8 cellular contexts compared by ENCODE assay signal in the genomic region with DNA sequence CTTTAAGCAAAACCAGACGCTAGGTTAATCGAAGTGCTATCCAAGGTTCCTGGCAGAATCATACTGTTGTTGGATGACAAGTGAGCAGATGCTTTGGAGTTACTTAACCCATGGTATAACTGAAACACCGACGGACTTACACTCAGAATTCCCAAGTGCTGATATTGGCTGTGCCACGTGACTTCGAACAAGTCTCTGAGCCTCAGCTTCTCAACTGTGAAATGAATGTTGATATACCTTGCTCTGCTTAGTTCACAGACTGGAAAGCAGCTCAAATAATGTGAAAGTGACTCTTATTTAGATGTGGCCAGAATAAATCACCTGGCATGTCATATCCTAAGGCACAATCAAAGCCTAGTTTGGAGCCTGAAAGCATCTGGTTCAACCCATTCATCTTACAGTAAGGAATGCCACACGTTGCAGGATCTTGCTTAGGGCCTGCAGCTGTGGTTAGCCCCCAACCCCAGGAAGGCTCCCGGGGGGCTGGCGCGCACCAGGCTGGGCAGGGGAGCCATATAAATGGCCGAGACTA. TPM values are rescaled to one million over a fixed set of nuclear protein-coding genes. Genes with fewer than 3 reads are reported as not detected.
DNase-seq lines count a peak whose midpoint lies in the region; ATAC-seq and TF ChIP-seq lines count a peak whose summit lies in the region.

No MANE protein-coding gene starts in this region.

- peak overlapping the region; percentile 31; the same call in 1 of the 2 replicates for H3K27ac ChIP-seq in GM23248
- H3K27ac ChIP-seq in SJSA1 = no peak overlapping the region
- peak overlapping the region; percentile 80 to 88 (median 84) for H3K27ac ChIP-seq in gastrocnemius medialis

- peaks cover 6% of the 10 kb centered on the region; the same call in 1 of the 2 replicates for H4K20me1 ChIP-seq in GM23248 (ENCODE audit: insufficient read depth)

- H3K36me3 ChIP-seq in GM23248 (ENCODE audit: low read depth) = peaks cover 9% of the 10 kb centered on the region; the same call in 1 of the 2 replicates
- peaks cover 32% of the 10 kb centered on the region for H3K36me3 ChIP-seq in SJSA1
- H3K36me3 ChIP-seq in gastrocnemius medialis = peaks cover 2 to 7% of the 10 kb centered on the region in 2 donors

- H3K27me3 ChIP-seq in GM23248 (replicated peaks; ENCODE audit: insufficient read depth) (no peaks in the 10 kb centered on the region), SJSA1 (replicated peaks) (no peaks in the 10 kb centered on the region), gastrocnemius medialis (no peaks in the 10 kb centered on the region)

- peak overlapping the region; percentile 93 for H3K4me2 ChIP-seq in GM23248 (ENCODE audit: unreplicated experiment)

- WGBS in GM23248 (ENCODE audit: low coverage in 1 of 2, low lambda C conversion rate in 2 of 2, missing lambda C conversion rate in 2 of 2), 2 experiments = 7 to 8% methylated on average over 11 of the region's 11 CpGs

- H2AFZ ChIP-seq in GM23248 = peak overlapping the region; percentile 98

- in situ Hi-C loops in GM23248 (cut with MboI) = no loop called here
- in situ Hi-C loops in gastrocnemius medialis (cut with MboI; ENCODE audit: low sequenced_read_pairs in 4 of 4) = no loop called here

- intact Hi-C loops in gastrocnemius medialis (cut with DNase I; ENCODE audit: low total_unique reads) = no loop called here

- H3K9me3 ChIP-seq in GM23248 (ENCODE audit: low read depth) = no peaks in the 10 kb centered on the region
- no peaks in the 10 kb centered on the region for H3K9me3 ChIP-seq in SJSA1 (replicated peaks)
- H3K9me3 ChIP-seq in gastrocnemius medialis = no peaks in the 10 kb centered on the region

- no peak for ATAC-seq in gastrocnemius medialis

- TF ChIP-seq CTCF in fibroblast of pulmonary artery (IDR thresholded peaks at IDR 0.05; ENCODE audit: low read length, missing control alignments) (no peak), gastrocnemius medialis (IDR thresholded peaks at IDR 0.05 in 4 of 5, conservative IDR thresholded peaks at IDR 0.05 in 1 of 5) (no peak)

- H3K4me1 ChIP-seq in GM23248 (ENCODE audit: insufficient read depth) = peaks cover 21% of the 10 kb centered on the region
- peaks cover 21% of the 10 kb centered on the region for H3K4me1 ChIP-seq in SJSA1 (replicated peaks)
- H3K4me1 ChIP-seq in gastrocnemius medialis = peaks cover 20 to 25% of the 10 kb centered on the region in 2 donors

- peaks cover 50% of the 10 kb centered on the region for H3K79me2 ChIP-seq in GM23248 (ENCODE audit: insufficient read depth)

- H3K4me3 ChIP-seq in GM23248 (peak overlapping the region; percentile 88), SJSA1 (peak overlapping the region; percentile 85), fibroblast of pulmonary artery (replicated peaks; ENCODE audit: low read depth, low read length) (peak overlapping the region; percentile 90), gastrocnemius medialis (peak overlapping the region; percentile 72 to 99 (median 94))

- no peak for TF ChIP-seq POLR2A in gastrocnemius medialis (IDR thresholded peaks at IDR 0.05)

- DNase-seq in GM23248 = peak; percentile 46
- DNase-seq in SJSA1 (ENCODE audit: low read depth in 1 of 2, low spot score in 2 of 2) = no peak
- DNase-seq in fibroblast of pulmonary artery (ENCODE audit: low read depth) = peak; percentile 7
- no peak for DNase-seq in gastrocnemius medialis
- no peak for DNase-seq in inferior parietal cortex (ENCODE audit: extremely low spot score)
- DNase-seq in A172 (ENCODE audit: low spot score) = no peak
- DNase-seq in NCI-H2107 (lab: John Stamatoyannopoulos, UW) = no peak
- DNase-seq in central memory CD4-positive, alpha-beta T cell = no peak

- H3K9me2 ChIP-seq in GM23248 (ENCODE audit: insufficient read depth) = no peaks in the 10 kb centered on the region

- peak overlapping the region; percentile 80 for H3K9ac ChIP-seq in GM23248

- H3F3A ChIP-seq in GM23248 (ENCODE audit: insufficient read depth) = 0 out of 2 replicates have a peak, but pooled peaks cover 6% of the 10 kb centered on the region

RNA-seq across cellular contexts. Expression of gene GEMIN5, which starts 0.8 kb away (rescaled TPM):
- total RNA-seq in GM23248 (2014; rRNA removed; shearing (Covaris generic)) = 10.6 and 13.8 TPM in 2 replicates
- 9.1 and 9.4 TPM in 2 replicates for polyA plus RNA-seq in GM23248 (2016; fragmentation: Nextera tagmentation; extraction: Ambion mirVana)
- 26.7 and 33.0 TPM in 2 replicates for total RNA-seq in SJSA1 (2014; rRNA removed; shearing (Covaris generic))
- total RNA-seq in gastrocnemius medialis = 10 to 100 TPM; 17.4 to 25.3 (median 23.8) TPM
- 29.2 and 37.2 TPM in 2 replicates for total RNA-seq in A172 (2014; rRNA removed; shearing (Covaris generic))

RNA-seq across cellular contexts. Expression of gene MRPL22, which starts 3.6 kb away (rescaled TPM):
- 4.8 and 11.5 TPM in 2 replicates for total RNA-seq in GM23248 (2014; rRNA removed; shearing (Covaris generic))
- polyA plus RNA-seq in GM23248 (2016; fragmentation: Nextera tagmentation; extraction: Ambion mirVana) = 93.7 and 95.9 TPM in 2 replicates
- total RNA-seq in SJSA1 (2014; rRNA removed; shearing (Covaris generic)) = 26.9 and 41.5 TPM in 2 replicates
- 10 to 100 TPM; 13.6 to 22.5 (median 21.0) TPM for total RNA-seq in gastrocnemius medialis
- 37.9 and 58.5 TPM in 2 replicates for total RNA-seq in A172 (2014; rRNA removed; shearing (Covaris generic))

Comparison
In these comparisons a context has a peak if more than half of its experiments do, and no peak if none do; other contexts are left out.
1. DNase-seq: peak in GM23248 (single experiment) and fibroblast of pulmonary artery (single experiment); none in SJSA1 (0 of 2), gastrocnemius medialis (0 of 2), inferior parietal cortex (single experiment), A172 (single experiment), NCI-H2107 (single experiment) and central memory CD4-positive, alpha-beta T cell (single experiment).
2. Peak in every context shown above with its lines, with median percentiles within 50 percentile points of each other: H3K4me3 ChIP-seq.